ENCODE assay signal across 12 cellular contexts in genomic region chr12:80044694-80045046, GRCh38. TPM values are rescaled to one million over a fixed set of nuclear protein-coding genes. Genes with fewer than 3 reads are reported as not detected.
DNase-seq lines count a peak whose midpoint lies in the region; ATAC-seq and TF ChIP-seq lines count a peak whose summit lies in the region.
"Had no signal": no experiment of that assay in that cellular context is flagged by ENCODE, and none has a peak within 500 bp of the region (broad histone marks: within the 10 kb centered on the region; RNA-seq: fewer than 3 reads in every experiment).

No MANE protein-coding gene starts in this region.

- H3K36me3 ChIP-seq in right atrium auricular region = no peaks in the 10 kb centered on the region
- H3K36me3 ChIP-seq: thyroid gland had no signal

- H3K36me3 Mint-ChIP-seq in nephron progenitor cell (ENCODE audit: low read depth) = no peaks in the 10 kb centered on the region

- ATAC-seq in HG02610 (IDR thresholded peaks at IDR 0.05; ENCODE audit: unreplicated experiment) = peak; percentile 88
- no peak for ATAC-seq in HG03280 (IDR thresholded peaks at IDR 0.05; ENCODE audit: unreplicated experiment)

- TF ChIP-seq CTCF in AG10803 (conservative IDR thresholded peaks at IDR 0.05; ENCODE audit: low read length) (no peak), right atrium auricular region (IDR thresholded peaks at IDR 0.05) (no peak), nephron progenitor cell (IDR thresholded peaks at IDR 0.05) (no peak)

- DNase-seq in AG10803 (ENCODE audit: low read depth) = peak; percentile 89
- peak; percentile 85 for DNase-seq in amniotic epithelial cell (ENCODE audit: low read depth)
- peak; percentile 89 for DNase-seq in iris pigment epithelial cell (ENCODE audit: low read depth)
- no peak for DNase-seq in right atrium auricular region (ENCODE audit: low spot score)
- no peak for DNase-seq in nephron progenitor cell
- DNase-seq in HuH-7.5 (ENCODE audit: low spot score) = no peak
- DNase-seq: activated effector memory CD4-positive, alpha-beta T cell treated with Interleukin-2 at 50 U/mL for 16 hours; mesendoderm; stimulated activated CD4-positive, alpha-beta T cell treated with anti-CD3 and anti-CD28 coated beads, Interleukin-12 subunit alpha, Interleukin-12 subunit beta, amount 100 ng/mL, for 4 hours; thyroid gland had no signal

- no peaks in the 10 kb centered on the region for H3K27me3 Mint-ChIP-seq in nephron progenitor cell (ENCODE audit: low read depth, poor library complexity)

- H3K4me3 Mint-ChIP-seq in nephron progenitor cell = no peak overlapping the region

- no peak overlapping the region for H3K27ac Mint-ChIP-seq in nephron progenitor cell

- H3K27me3 ChIP-seq in right atrium auricular region = no peaks in the 10 kb centered on the region
- H3K27me3 ChIP-seq: thyroid gland had no signal

- no peaks in the 10 kb centered on the region for H3K9me3 Mint-ChIP-seq in nephron progenitor cell

- peaks cover 1% of the 10 kb centered on the region for H3K4me1 Mint-ChIP-seq in nephron progenitor cell

- H3K27ac ChIP-seq in right atrium auricular region = no peak overlapping the region
- H3K27ac ChIP-seq: thyroid gland had no signal

- no peaks in the 10 kb centered on the region for H3K9me3 ChIP-seq in right atrium auricular region
- H3K9me3 ChIP-seq: thyroid gland had no signal

- H3K4me3 ChIP-seq in AG10803 (ENCODE audit: low read length) (no peak overlapping the region), right atrium auricular region (no peak overlapping the region)
- H3K4me3 ChIP-seq: thyroid gland had no signal

- no peaks in the 10 kb centered on the region for H3K4me1 ChIP-seq in right atrium auricular region
- H3K4me1 ChIP-seq: thyroid gland had no signal

RNA-seq across cellular contexts. Expression of gene OTOGL, which starts 54.7 kb away (rescaled TPM):
- 10 to 100 TPM in 1 of 2 donors, 1 to 10 TPM in 1; 7.6 to 10.9 TPM for total RNA-seq in right atrium auricular region

Comparison
In these comparisons a context has a peak if more than half of its experiments do, and no peak if none do; other contexts are left out.
1. DNase-seq: peak in AG10803 (single experiment), amniotic epithelial cell (single experiment) and iris pigment epithelial cell (single experiment); none in right atrium auricular region (single experiment), nephron progenitor cell (single experiment) and HuH-7.5 (single experiment).